Comparison of ENCODE assay signal across 16 cellular contexts in genomic region chr17:78679495-78680395, GRCh38.
A peak's percentile ranks its signal among the peaks of the same experiment; 100 is the strongest.
DNase-seq lines count a peak whose midpoint lies in the region; ATAC-seq and TF ChIP-seq lines count a peak whose summit lies in the region.
"Had no signal": no experiment of that assay in that cellular context is flagged by ENCODE, and none has a peak within 500 bp of the region (broad histone marks: within the 10 kb centered on the region; RNA-seq: fewer than 3 reads in every experiment).

No MANE protein-coding gene starts in this region.

- DNase-seq in ELF-1 (ENCODE audit: low read depth, low spot score) (peak; percentile 23), NCI-H1694 treated with DMSO at 0.1 percent for 48 hours (lab: John Stamatoyannopoulos, UW) (peak; percentile 81), dorsolateral prefrontal cortex (peak in 8 of 10 donors; percentile 34 to 82 (median 63)), posterior cingulate gyrus (peak in 7 of 10 donors; percentile 27 to 89 (median 69)), NCI-H1092 (lab: John Stamatoyannopoulos, UW) (no peak), EL (no peak)
- DNase-seq: activated CD4-positive, alpha-beta T cell treated with anti-CD3 and anti-CD28 coated beads for 4 hours; CD8-positive, alpha-beta T cell; GM23248; NCI-H146; NCI-H524; retina; stimulated activated CD4-positive, alpha-beta T cell treated with anti-CD3 and anti-CD28 coated beads, Interleukin-4, amount 100 ng/mL, for 4 hours; stimulated activated naive CD4-positive, alpha-beta T cell had no signal

- H3K4me3 ChIP-seq in dorsolateral prefrontal cortex = no peak overlapping the region
- H3K4me3 ChIP-seq: GM23248, Peyer's patch had no signal

- peak overlapping the region in 35 of 59 donors; percentile 1 to 68 (median 35) for H3K27ac ChIP-seq in dorsolateral prefrontal cortex
- H3K27ac ChIP-seq: Peyer's patch had no signal

- no peak for ATAC-seq in HG03354 (IDR thresholded peaks at IDR 0.05; ENCODE audit: poor library complexity, severe bottlenecking, unreplicated experiment)
- ATAC-seq: CD8-positive, alpha-beta T cell had no signal

- intact Hi-C loops in dorsolateral prefrontal cortex (cut with DNase I) = no loop called here
- intact Hi-C loops in posterior cingulate gyrus (cut with DNase I) = no loop called here

- TF ChIP-seq CTCF in dorsolateral prefrontal cortex (IDR thresholded peaks at IDR 0.05 in 54 of 56, conservative IDR thresholded peaks at IDR 0.05 in 2 of 56; ENCODE audit: low read depth in 1 of 56, partially characterized antibody in 56 of 56) = no peak

- no peaks in the 10 kb centered on the region for H3K27me3 ChIP-seq in dorsolateral prefrontal cortex
- H3K27me3 ChIP-seq: Peyer's patch had no signal

Comparison
In these comparisons a context has a peak if more than half of its experiments do, and no peak if none do; other contexts are left out.
1. DNase-seq: peak in ELF-1 (single experiment), NCI-H1694 treated with DMSO at 0.1 percent for 48 hours (single experiment), dorsolateral prefrontal cortex (8 of 10) and posterior cingulate gyrus (7 of 10); none in NCI-H1092 (single experiment) and EL (single experiment).